1 cellular context compared by ENCODE assay signal in the genomic region with DNA sequence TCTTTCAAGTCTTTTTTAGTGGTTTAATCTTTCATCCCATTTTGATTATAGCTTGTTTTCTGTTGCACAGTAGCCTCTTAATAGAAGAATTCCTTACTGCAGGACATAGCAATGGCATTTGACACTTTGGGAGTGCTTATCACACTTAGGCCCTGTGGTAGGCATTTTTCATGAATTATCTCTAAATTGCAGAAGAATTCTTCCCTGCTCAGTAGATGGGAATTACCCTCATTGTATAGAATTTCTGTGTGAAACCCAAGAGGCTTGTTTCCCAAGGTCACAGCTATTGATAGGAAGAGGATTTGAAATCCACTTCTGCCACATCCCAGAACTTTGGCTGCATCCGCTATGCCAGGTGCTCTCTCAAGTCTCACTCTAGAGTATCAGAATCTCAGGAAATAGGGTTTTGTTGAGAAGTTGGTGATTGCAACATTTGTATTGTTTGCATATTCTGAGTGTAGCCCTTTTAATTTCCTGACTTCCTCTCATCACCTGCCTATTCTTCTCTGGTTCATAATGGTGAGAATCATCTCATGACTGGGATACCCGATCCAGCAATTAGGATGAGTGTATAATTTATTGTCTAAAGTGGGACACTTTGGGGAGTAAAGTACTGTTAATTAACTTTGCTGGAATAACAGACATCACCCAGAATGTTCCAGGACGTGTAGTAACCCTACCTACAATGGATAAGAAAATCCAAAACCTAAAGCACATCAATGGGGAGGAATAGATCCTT.
TF ChIP-seq lines count a peak whose summit lies in the region.

No MANE protein-coding gene starts in this region.

TF ChIP-seq in SK-N-SH treated with all-trans-retinoic acid at 6 μM for 48 hours, 23 proteins besides CTCF, POLR2A, EP300 and RAD21 (continued from another document):
- TF ChIP-seq, protein P1, sequence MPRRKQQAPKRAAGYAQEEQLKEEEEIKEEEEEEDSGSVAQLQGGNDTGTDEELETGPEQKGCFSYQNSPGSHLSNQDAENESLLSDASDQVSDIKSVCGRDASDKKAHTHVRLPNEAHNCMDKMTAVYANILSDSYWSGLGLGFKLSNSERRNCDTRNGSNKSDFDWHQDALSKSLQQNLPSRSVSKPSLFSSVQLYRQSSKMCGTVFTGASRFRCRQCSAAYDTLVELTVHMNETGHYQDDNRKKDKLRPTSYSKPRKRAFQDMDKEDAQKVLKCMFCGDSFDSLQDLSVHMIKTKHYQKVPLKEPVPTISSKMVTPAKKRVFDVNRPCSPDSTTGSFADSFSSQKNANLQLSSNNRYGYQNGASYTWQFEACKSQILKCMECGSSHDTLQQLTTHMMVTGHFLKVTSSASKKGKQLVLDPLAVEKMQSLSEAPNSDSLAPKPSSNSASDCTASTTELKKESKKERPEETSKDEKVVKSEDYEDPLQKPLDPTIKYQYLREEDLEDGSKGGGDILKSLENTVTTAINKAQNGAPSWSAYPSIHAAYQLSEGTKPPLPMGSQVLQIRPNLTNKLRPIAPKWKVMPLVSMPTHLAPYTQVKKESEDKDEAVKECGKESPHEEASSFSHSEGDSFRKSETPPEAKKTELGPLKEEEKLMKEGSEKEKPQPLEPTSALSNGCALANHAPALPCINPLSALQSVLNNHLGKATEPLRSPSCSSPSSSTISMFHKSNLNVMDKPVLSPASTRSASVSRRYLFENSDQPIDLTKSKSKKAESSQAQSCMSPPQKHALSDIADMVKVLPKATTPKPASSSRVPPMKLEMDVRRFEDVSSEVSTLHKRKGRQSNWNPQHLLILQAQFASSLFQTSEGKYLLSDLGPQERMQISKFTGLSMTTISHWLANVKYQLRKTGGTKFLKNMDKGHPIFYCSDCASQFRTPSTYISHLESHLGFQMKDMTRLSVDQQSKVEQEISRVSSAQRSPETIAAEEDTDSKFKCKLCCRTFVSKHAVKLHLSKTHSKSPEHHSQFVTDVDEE (CRISPR knock-in tag; IDR thresholded peaks at IDR 0.05): no peak
- TF ChIP-seq, protein P2, sequence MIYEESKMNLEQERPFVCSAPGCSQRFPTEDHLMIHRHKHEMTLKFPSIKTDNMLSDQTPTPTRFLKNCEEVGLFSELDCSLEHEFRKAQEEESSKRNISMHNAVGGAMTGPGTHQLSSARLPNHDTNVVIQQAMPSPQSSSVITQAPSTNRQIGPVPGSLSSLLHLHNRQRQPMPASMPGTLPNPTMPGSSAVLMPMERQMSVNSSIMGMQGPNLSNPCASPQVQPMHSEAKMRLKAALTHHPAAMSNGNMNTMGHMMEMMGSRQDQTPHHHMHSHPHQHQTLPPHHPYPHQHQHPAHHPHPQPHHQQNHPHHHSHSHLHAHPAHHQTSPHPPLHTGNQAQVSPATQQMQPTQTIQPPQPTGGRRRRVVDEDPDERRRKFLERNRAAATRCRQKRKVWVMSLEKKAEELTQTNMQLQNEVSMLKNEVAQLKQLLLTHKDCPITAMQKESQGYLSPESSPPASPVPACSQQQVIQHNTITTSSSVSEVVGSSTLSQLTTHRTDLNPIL (CRISPR knock-in tag; IDR thresholded peaks at IDR 0.05; ENCODE audit: low read depth): no peak
- TF ChIP-seq, protein P3, sequence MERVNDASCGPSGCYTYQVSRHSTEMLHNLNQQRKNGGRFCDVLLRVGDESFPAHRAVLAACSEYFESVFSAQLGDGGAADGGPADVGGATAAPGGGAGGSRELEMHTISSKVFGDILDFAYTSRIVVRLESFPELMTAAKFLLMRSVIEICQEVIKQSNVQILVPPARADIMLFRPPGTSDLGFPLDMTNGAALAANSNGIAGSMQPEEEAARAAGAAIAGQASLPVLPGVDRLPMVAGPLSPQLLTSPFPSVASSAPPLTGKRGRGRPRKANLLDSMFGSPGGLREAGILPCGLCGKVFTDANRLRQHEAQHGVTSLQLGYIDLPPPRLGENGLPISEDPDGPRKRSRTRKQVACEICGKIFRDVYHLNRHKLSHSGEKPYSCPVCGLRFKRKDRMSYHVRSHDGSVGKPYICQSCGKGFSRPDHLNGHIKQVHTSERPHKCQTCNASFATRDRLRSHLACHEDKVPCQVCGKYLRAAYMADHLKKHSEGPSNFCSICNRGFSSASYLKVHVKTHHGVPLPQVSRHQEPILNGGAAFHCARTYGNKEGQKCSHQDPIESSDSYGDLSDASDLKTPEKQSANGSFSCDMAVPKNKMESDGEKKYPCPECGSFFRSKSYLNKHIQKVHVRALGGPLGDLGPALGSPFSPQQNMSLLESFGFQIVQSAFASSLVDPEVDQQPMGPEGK (CRISPR knock-in tag; IDR thresholded peaks at IDR 0.05; ENCODE audit: borderline replicate concordance): no peak
- TF ChIP-seq ZFP30 (CRISPR knock-in tag; IDR thresholded peaks at IDR 0.05): no peak
- TF ChIP-seq, protein P4, sequence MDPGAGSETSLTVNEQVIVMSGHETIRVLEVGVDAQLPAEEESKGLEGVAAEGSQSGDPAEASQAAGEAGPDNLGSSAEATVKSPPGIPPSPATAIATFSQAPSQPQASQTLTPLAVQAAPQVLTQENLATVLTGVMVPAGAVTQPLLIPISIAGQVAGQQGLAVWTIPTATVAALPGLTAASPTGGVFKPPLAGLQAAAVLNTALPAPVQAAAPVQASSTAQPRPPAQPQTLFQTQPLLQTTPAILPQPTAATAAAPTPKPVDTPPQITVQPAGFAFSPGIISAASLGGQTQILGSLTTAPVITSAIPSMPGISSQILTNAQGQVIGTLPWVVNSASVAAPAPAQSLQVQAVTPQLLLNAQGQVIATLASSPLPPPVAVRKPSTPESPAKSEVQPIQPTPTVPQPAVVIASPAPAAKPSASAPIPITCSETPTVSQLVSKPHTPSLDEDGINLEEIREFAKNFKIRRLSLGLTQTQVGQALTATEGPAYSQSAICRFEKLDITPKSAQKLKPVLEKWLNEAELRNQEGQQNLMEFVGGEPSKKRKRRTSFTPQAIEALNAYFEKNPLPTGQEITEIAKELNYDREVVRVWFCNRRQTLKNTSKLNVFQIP (CRISPR knock-in tag; IDR thresholded peaks at IDR 0.05; ENCODE audit: borderline replicate concordance, low read depth): no peak
- no peak for TF ChIP-seq ZNF8 (CRISPR knock-in tag; IDR thresholded peaks at IDR 0.05)
- TF ChIP-seq TCF4 (CRISPR knock-in tag; IDR thresholded peaks at IDR 0.05; ENCODE audit: borderline replicate concordance): no peak
- no peak for TF ChIP-seq BACH2 (CRISPR knock-in tag; IDR thresholded peaks at IDR 0.05; ENCODE audit: borderline replicate concordance)
- no peak for TF ChIP-seq ARNTL (CRISPR knock-in tag; IDR thresholded peaks at IDR 0.05; ENCODE audit: borderline replicate concordance, low read depth)
- no peak for TF ChIP-seq ZC3H10 (CRISPR knock-in tag; IDR thresholded peaks at IDR 0.05)
